In genomic region chr11:134628426-134628825, GRCh38 we compare ENCODE assay signal across 22 cellular contexts.
"Had no signal": no experiment of that assay in that cellular context is flagged by ENCODE, and none has a peak within 500 bp of the region (broad histone marks: within the 10 kb centered on the region; RNA-seq: fewer than 3 reads in every experiment).

No MANE protein-coding gene starts in this region.

- H3K4me1 ChIP-seq: SJSA1 had no signal

- H3K27ac ChIP-seq: SJSA1, SK-N-MC had no signal

- H3K4me3 ChIP-seq: SJSA1, SK-N-MC had no signal

- H3K9me3 ChIP-seq: SJSA1 had no signal

- FAIRE-seq: RCC 7860 had no signal

- DNase-seq: KBM-7, MV-4-11, NCI-H1048, NCI-H1105, NCI-H1417 treated with DMSO at 0.1 percent for 48 hours, NCI-H146, NCI-H1694 treated with DMSO at 0.1 percent for 48 hours, NCI-H1930, NCI-H2081, NCI-H2171, NCI-H226, NCI-H446, NCI-H510A, NCI-H524 treated with DMSO at 0.1 percent for 48 hours, NCI-H69, NCI-H774, Right ventricle myocardium superior, RPMI8226, SIG-M5 had no signal

- H3K36me3 ChIP-seq: SJSA1 had no signal
